ENCODE assay signal across 8 cellular contexts in genomic region chr21:36965720-36966065, GRCh38. TPM values are rescaled to one million over a fixed set of nuclear protein-coding genes. Genes with fewer than 3 reads are reported as not detected.
DNase-seq lines count a peak whose midpoint lies in the region; FAIRE-seq and TF ChIP-seq lines count a peak whose summit lies in the region.

No MANE protein-coding gene starts in this region.

- FAIRE-seq in endothelial cell of umbilical vein (lab: Jason Lieb, UNC), result peak; percentile 64

- H3K9me1 ChIP-seq in endothelial cell of umbilical vein (replicated peaks; ENCODE audit: control insufficient read depth, extremely low read depth, insufficient read depth, low read length), result no peaks in the 10 kb centered on the region

- no peak for DNase-seq in CD8-positive, alpha-beta memory T cell
- DNase-seq in endothelial cell of umbilical vein (ENCODE audit: low read depth, low spot score) (no peak), NCI-H1694 (lab: John Stamatoyannopoulos, UW) (no peak), NCI-H446 (lab: John Stamatoyannopoulos, UW) (no peak), occipital lobe (lab: John Stamatoyannopoulos, UW) (no peak), HK-2 (ENCODE audit: unreplicated experiment) (no peak)

- POLR2A ChIA-PET in CD8-positive, alpha-beta memory T cell (lab: Charles Lee), result interaction anchor here (1.0 kb wide), 1 partner anchor 11 kb away, joined by 4 read pairs; no protein-coding TSS in a partner anchor
- POLR2A ChIA-PET in endothelial cell of umbilical vein (lab: Charles Lee), result interaction anchor here (0.6 to 0.7 kb wide), 2 partner anchors 21 to 23 kb away, joined by 3 to 4 read pairs; no protein-coding TSS in a partner anchor

- no peaks in the 10 kb centered on the region for H3K9me3 Mint-ChIP-seq in CD8-positive, alpha-beta memory T cell

- peak overlapping the region; percentile 84 to 98 (median 88) for H3K4me3 Mint-ChIP-seq in CD8-positive, alpha-beta memory T cell

- peak overlapping the region; percentile 93 for H3K9ac ChIP-seq in OCI-LY3 (ENCODE audit: low read length)
- H3K9ac ChIP-seq in endothelial cell of umbilical vein (replicated peaks; ENCODE audit: extremely low read depth, insufficient read depth, low read length), result peak overlapping the region; percentile 67

- H3K4me1 Mint-ChIP-seq in CD8-positive, alpha-beta memory T cell, result peaks cover 13 to 25% (median 22%) of the 10 kb centered on the region in 3 donors

- H3K27me3 Mint-ChIP-seq in CD8-positive, alpha-beta memory T cell, result no peaks in the 10 kb centered on the region

- H3K4me3 ChIP-seq in CD8-positive, alpha-beta memory T cell (ENCODE audit: low read length), result peak overlapping the region; percentile 54
- peak overlapping the region; percentile 96 for H3K4me3 ChIP-seq in OCI-LY3 (ENCODE audit: low read length)
- peak overlapping the region; percentile 6 to 57 (median 28) for H3K4me3 ChIP-seq in endothelial cell of umbilical vein (replicated peaks in 1 of 3; ENCODE audit: insufficient read depth in 1 of 3, low read depth in 1 of 3, low read length in 3 of 3)
- peak overlapping the region; percentile 79 for H3K4me3 ChIP-seq in neuron (ENCODE audit: low read length)

- H3K4me1 ChIP-seq in CD8-positive, alpha-beta memory T cell (ENCODE audit: insufficient read depth, low read length), result peaks cover 7% of the 10 kb centered on the region
- peaks cover 12% of the 10 kb centered on the region for H3K4me1 ChIP-seq in OCI-LY3 (ENCODE audit: low read length)
- H3K4me1 ChIP-seq in endothelial cell of umbilical vein (ENCODE audit: control insufficient read depth, extremely low read depth, insufficient read depth, low read length), result peaks cover 9% of the 10 kb centered on the region
- H3K4me1 ChIP-seq in neuron (ENCODE audit: insufficient read depth, low read length), result peaks cover 11% of the 10 kb centered on the region

- no peaks in the 10 kb centered on the region for H3K36me3 ChIP-seq in CD8-positive, alpha-beta memory T cell (ENCODE audit: insufficient read depth, low read length)
- H3K36me3 ChIP-seq in OCI-LY3 (replicated peaks; ENCODE audit: low read depth, low read length) (no peaks in the 10 kb centered on the region), endothelial cell of umbilical vein (ENCODE audit: control insufficient read depth in 2 of 2, extremely low read depth in 1 of 2, insufficient read depth in 2 of 2, low read length in 2 of 2) (no peaks in the 10 kb centered on the region), neuron (ENCODE audit: insufficient read depth, low read length) (peaks cover 7% of the 10 kb centered on the region)

- TF ChIP-seq CTCF in OCI-LY3 (IDR thresholded peaks at IDR 0.05; ENCODE audit: low read depth, low read length) (no peak), endothelial cell of umbilical vein (IDR thresholded peaks at IDR 0.05; ENCODE audit: extremely low read depth in 1 of 2, insufficient read depth in 1 of 2, low read depth in 1 of 2, low read length in 2 of 2) (no peak)

- no peak for TF ChIP-seq POLR2A in endothelial cell of umbilical vein (IDR thresholded peaks at IDR 0.05; ENCODE audit: low read depth, low read length)

- intact Hi-C loops in endothelial cell of umbilical vein (cut with micrococcal nuclease), result no loop called here

- peak overlapping the region; percentile 58 to 95 (median 92) for H3K27ac Mint-ChIP-seq in CD8-positive, alpha-beta memory T cell

- CTCF ChIA-PET in CD8-positive, alpha-beta memory T cell (lab: Charles Lee), result interaction anchor here (1.2 to 2.7 kb wide), 6 partner anchors 11 to 44 kb away, joined by 3 to 24 read pairs (median 6); no protein-coding TSS in a partner anchor
- CTCF ChIA-PET in endothelial cell of umbilical vein (lab: Charles Lee), result interaction anchor here (1.0 to 4.9 kb wide), 6 partner anchors 11 to 27 kb away, joined by 3 to 39 read pairs (median 10); no protein-coding TSS in a partner anchor

- H3K27ac ChIP-seq in CD8-positive, alpha-beta memory T cell (ENCODE audit: low read depth, low read length), result peak overlapping the region; percentile 76
- peak overlapping the region; percentile 37; the same call in 1 of the 2 replicates for H3K27ac ChIP-seq in OCI-LY3 (ENCODE audit: low read length)
- H3K27ac ChIP-seq in endothelial cell of umbilical vein (ENCODE audit: insufficient read depth, low read depth, low read length), result peak overlapping the region; percentile 37

- H3K4me2 ChIP-seq in OCI-LY3 (ENCODE audit: low read length) (peak overlapping the region; percentile 89), endothelial cell of umbilical vein (ENCODE audit: insufficient read depth, low read length) (peak overlapping the region; percentile 11)

- H4K20me1 ChIP-seq in OCI-LY3 (ENCODE audit: insufficient read depth, low read length) (no peaks in the 10 kb centered on the region), endothelial cell of umbilical vein (replicated peaks; ENCODE audit: control insufficient read depth, extremely low read depth, insufficient read depth, low read length) (no peaks in the 10 kb centered on the region)

- H2AFZ ChIP-seq in OCI-LY3 (ENCODE audit: low read depth, low read length) (peak overlapping the region; percentile 58; the same call in 1 of the 2 replicates), endothelial cell of umbilical vein (ENCODE audit: low read depth, low read length) (peak overlapping the region; percentile 53), neuron (ENCODE audit: low read depth, low read length) (peak overlapping the region; percentile 51)

- dilution Hi-C loops in endothelial cell of umbilical vein (cut with MboI; ENCODE audit: extremely low pct_ligation_motif_present, low sequenced_read_pairs), result no loop called here

- H3K36me3 Mint-ChIP-seq in CD8-positive, alpha-beta memory T cell, result peaks cover 3 to 10% (median 7%) of the 10 kb centered on the region in 3 donors

- no TSS peak for BruUV-seq in endothelial cell of umbilical vein (replicated peaks; lab: Mats Ljungman, UMichigan)

- no peaks in the 10 kb centered on the region for H3K9me3 ChIP-seq in CD8-positive, alpha-beta memory T cell (ENCODE audit: low read length)
- no peaks in the 10 kb centered on the region for H3K9me3 ChIP-seq in OCI-LY3 (ENCODE audit: insufficient read depth, low read length)
- no peaks in the 10 kb centered on the region for H3K9me3 ChIP-seq in endothelial cell of umbilical vein (replicated peaks; ENCODE audit: control insufficient read depth, insufficient read depth, low read length)
- H3K9me3 ChIP-seq in neuron (ENCODE audit: low read length), result no peaks in the 10 kb centered on the region

- H3K27me3 ChIP-seq in CD8-positive, alpha-beta memory T cell (ENCODE audit: insufficient read depth, low read length, poor library complexity, severe bottlenecking), result no peaks in the 10 kb centered on the region
- H3K27me3 ChIP-seq in OCI-LY3 (ENCODE audit: low read depth, low read length) (no peaks in the 10 kb centered on the region), endothelial cell of umbilical vein (ENCODE audit: control insufficient read depth in 2 of 2, insufficient read depth in 2 of 2, low read length in 2 of 2) (no peaks in the 10 kb centered on the region), neuron (ENCODE audit: insufficient read depth, low read length) (no peaks in the 10 kb centered on the region)

- no peaks in the 10 kb centered on the region for H3K79me2 ChIP-seq in OCI-LY3 (ENCODE audit: low read length)
- no peaks in the 10 kb centered on the region for H3K79me2 ChIP-seq in endothelial cell of umbilical vein (ENCODE audit: control insufficient read depth, insufficient read depth, low read length)

TF ChIP-seq in endothelial cell of umbilical vein, 7 proteins besides CTCF, POLR2A, EP300 and RAD21:
- TF ChIP-seq MYC (IDR thresholded peaks at IDR 0.05; ENCODE audit: low read depth, low read length), result no peak
- TF ChIP-seq FOS (IDR thresholded peaks at IDR 0.05; ENCODE audit: borderline replicate concordance, insufficient read depth, low read length), result no peak
- no peak for TF ChIP-seq EZH2 (IDR thresholded peaks at IDR 0.05; ENCODE audit: borderline replicate concordance, low read depth, low read length, severe bottlenecking)
- TF ChIP-seq MAX (IDR thresholded peaks at IDR 0.05; ENCODE audit: insufficient read depth, insufficient read length), result no peak
- TF ChIP-seq POLR2AphosphoS5 (IDR thresholded peaks at IDR 0.05; ENCODE audit: insufficient read depth, low read depth, low read length), result no peak

RNA-seq across cellular contexts. Expression of gene HLCS, which starts 0.8 kb away (rescaled TPM):
- total RNA-seq in CD8-positive, alpha-beta memory T cell, result 10 to 100 TPM; 13.4 to 14.7 TPM
- 12.7 TPM for polyA plus RNA-seq in CD8-positive, alpha-beta memory T cell
- total RNA-seq in endothelial cell of umbilical vein (13.9 and 17.2 TPM in 2 replicates), occipital lobe (28.1 TPM)
- 4.4 and 6.7 TPM in 2 replicates for polyA plus RNA-seq in endothelial cell of umbilical vein
- polyA plus RNA-seq in endothelial cell of umbilical vein (2011; cell fraction: cytosol; rRNA removed), result 5.6 and 5.7 TPM in 2 replicates
- polyA plus RNA-seq in endothelial cell of umbilical vein (2011; cell fraction: nucleus; rRNA removed), result 12.2 and 14.4 TPM in 2 replicates
- polyA plus RNA-seq in endothelial cell of umbilical vein (2012), result 8.3 and 9.0 TPM in 2 replicates
- 14.4 and 20.2 TPM in 2 replicates for polyA minus RNA-seq in endothelial cell of umbilical vein
- 21.3 TPM for polyA minus RNA-seq in endothelial cell of umbilical vein (2011; cell fraction: cytosol; rRNA and poly(A)+ RNA removed)
- polyA minus RNA-seq in endothelial cell of umbilical vein (2011; cell fraction: nucleus; rRNA and poly(A)+ RNA removed), result 16.3 and 22.6 TPM in 2 replicates

RNA-seq across cellular contexts. Expression of gene RIPPLY3, which starts 40.8 kb away (rescaled TPM):
- total RNA-seq in CD8-positive, alpha-beta memory T cell, result under 1 TPM in 1 of 2 experiments, not detected in 1; 0.09 TPM
- polyA plus RNA-seq in CD8-positive, alpha-beta memory T cell, result not detected
- total RNA-seq in endothelial cell of umbilical vein, result not detected in 2 replicates
- 0.03 TPM in 1 of 2 replicates, not detected in the other for polyA plus RNA-seq in endothelial cell of umbilical vein
- not detected in 2 replicates for polyA plus RNA-seq in endothelial cell of umbilical vein (2011; cell fraction: cytosol; rRNA removed)
- not detected in 2 replicates for polyA plus RNA-seq in endothelial cell of umbilical vein (2011; cell fraction: nucleus; rRNA removed)
- not detected in 2 replicates for polyA plus RNA-seq in endothelial cell of umbilical vein (2012)
- polyA minus RNA-seq in endothelial cell of umbilical vein, result not detected in 2 replicates
- polyA minus RNA-seq in endothelial cell of umbilical vein (2011; cell fraction: cytosol; rRNA and poly(A)+ RNA removed), result not detected
- not detected in 2 replicates for polyA minus RNA-seq in endothelial cell of umbilical vein (2011; cell fraction: nucleus; rRNA and poly(A)+ RNA removed)
- total RNA-seq in occipital lobe, result not detected

Comparison
In these comparisons a context has a peak if more than half of its experiments do, and no peak if none do; other contexts are left out.
1. H3K4me3 ChIP-seq: peak in every context shown above with its lines; median percentile 96 in OCI-LY3; 79 in neuron; 54 in CD8-positive, alpha-beta memory T cell; 28 in endothelial cell of umbilical vein.